8 cellular contexts compared by ENCODE assay signal in the genomic region with DNA sequence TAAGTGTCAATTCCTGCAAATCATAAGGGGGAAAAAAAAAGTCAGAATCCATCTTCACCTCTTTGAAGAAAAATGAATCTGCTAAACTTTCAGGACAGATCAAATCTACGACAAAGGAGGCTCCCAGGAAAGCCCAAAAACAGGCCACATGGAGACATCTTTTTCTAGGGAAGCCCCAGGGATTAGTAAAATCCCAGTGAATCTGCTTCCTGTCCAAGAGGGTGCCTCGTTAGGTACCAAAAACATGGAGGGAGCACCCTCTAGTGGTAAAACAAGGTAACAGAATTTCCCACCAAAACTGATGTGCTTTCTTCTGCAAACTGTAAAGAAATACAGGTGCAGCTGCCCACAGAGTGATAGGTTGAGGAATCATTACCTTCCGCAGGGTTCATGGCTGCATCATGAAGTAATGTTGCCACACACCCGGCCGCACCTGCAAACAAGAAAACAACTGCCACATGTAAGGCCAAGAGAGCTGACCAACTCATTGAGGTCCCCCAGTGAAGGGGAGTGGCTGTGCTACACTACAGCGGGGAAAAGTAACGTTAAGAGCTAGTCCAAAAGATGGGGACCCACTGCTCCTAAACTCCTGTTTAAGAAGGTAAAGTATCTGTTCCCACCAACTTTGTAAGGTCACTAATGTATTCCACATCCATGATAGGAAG. TPM values are rescaled to one million over a fixed set of nuclear protein-coding genes. Genes with fewer than 3 reads are reported as not detected.
A peak's percentile ranks its signal among the peaks of the same experiment; 100 is the strongest.
DNase-seq lines count a peak whose midpoint lies in the region; ATAC-seq and TF ChIP-seq lines count a peak whose summit lies in the region.

No MANE protein-coding gene starts in this region.

- H4K5ac ChIP-seq in H9 (ENCODE audit: insufficient read length, low read depth, low read length), result no peak overlapping the region

- no peaks in the 10 kb centered on the region for H4K20me1 ChIP-seq in H9 (ENCODE audit: control insufficient read depth, insufficient read depth, insufficient read length)

- H3K36me3 Mint-ChIP-seq in H9 (ENCODE audit: insufficient read depth in 1 of 3, low read depth in 3 of 3), result peaks cover 0 to 5% (median 0%) of the 10 kb centered on the region in 3 experiments; a peak in 2 of 7 replicates
- H3K36me3 Mint-ChIP-seq in activated naive CD8-positive, alpha-beta T cell treated with anti-CD3 and anti-CD28 coated beads, Interleukin-2, amount 10 ng/mL, durations not matched to agents 7 days and 5 days, result peaks cover 13% of the 10 kb centered on the region

- H3K14ac ChIP-seq in H9 (ENCODE audit: insufficient read depth, low read length), result no peak overlapping the region

- no peak overlapping the region for H3K4ac ChIP-seq in H9 (ENCODE audit: low read depth, low read length)

- H3K9ac ChIP-seq in H9 (ENCODE audit: extremely low read depth, insufficient read length, low read length), result no peak overlapping the region

- intact Hi-C loops in heart right ventricle (cut with DNase I), result loop anchor here (1.0 to 10.0 kb wide), 8 partner anchors 175 to 220 kb away; partner anchors contain the start of gene GOT1 (in 2 of the 10)

- H3K4me3 Mint-ChIP-seq in H9, result no peak overlapping the region
- no peak overlapping the region for H3K4me3 Mint-ChIP-seq in activated naive CD8-positive, alpha-beta T cell treated with anti-CD3 and anti-CD28 coated beads, Interleukin-2, amount 10 ng/mL, durations not matched to agents 7 days and 5 days

- no peaks in the 10 kb centered on the region for H3K79me2 ChIP-seq in H9 (ENCODE audit: insufficient read depth, low read length)

- peaks cover 0 to 76% (median 21%) of the 10 kb centered on the region in 9 donors for H3K36me3 ChIP-seq in heart right ventricle

- H3K27ac Mint-ChIP-seq in H9, result no peak overlapping the region; a peak in 1 of 7 replicates
- no peak overlapping the region for H3K27ac Mint-ChIP-seq in activated naive CD8-positive, alpha-beta T cell treated with anti-CD3 and anti-CD28 coated beads, Interleukin-2, amount 10 ng/mL, durations not matched to agents 7 days and 5 days

- H2AK5ac ChIP-seq in H9 (ENCODE audit: insufficient read length, low read length), result no peak overlapping the region

- H3K4me3 ChIP-seq in heart right ventricle, result no peak overlapping the region

- no peak overlapping the region for H3T11ph ChIP-seq in H9 (ENCODE audit: low read length)

- H4K91ac ChIP-seq in H9 (ENCODE audit: insufficient read length, low read depth, low read length), result no peak overlapping the region

- no peaks in the 10 kb centered on the region for H3K27me3 Mint-ChIP-seq in H9 (ENCODE audit: low read depth)
- no peaks in the 10 kb centered on the region for H3K27me3 Mint-ChIP-seq in activated naive CD8-positive, alpha-beta T cell treated with anti-CD3 and anti-CD28 coated beads, Interleukin-2, amount 10 ng/mL, durations not matched to agents 7 days and 5 days

- H3K56ac ChIP-seq in H9 (ENCODE audit: insufficient read length, low read depth, low read length), result no peak overlapping the region

- DNase-seq in DMS 273 (lab: John Stamatoyannopoulos, UW; ENCODE audit: unreplicated experiment) (peak; percentile 75), DMS 273 treated with DMSO at 0.1 percent for 48 hours (lab: John Stamatoyannopoulos, UW) (no peak), H9 (peak; percentile 58), NCI-H345 treated with DMSO at 0.1 percent for 48 hours (lab: John Stamatoyannopoulos, UW; ENCODE audit: unreplicated experiment) (peak; percentile 7), heart right ventricle (peak in 1 of 2 donors; percentile 48), pulmonary artery endothelial cell (ENCODE audit: low read depth, low spot score) (peak; percentile 20)
- no peak for DNase-seq in activated naive CD8-positive, alpha-beta T cell treated with anti-CD3 and anti-CD28 coated beads, Interleukin-2, amount 10 ng/mL, durations not matched to agents 7 days and 5 days

- no peak overlapping the region for H3K4me2 ChIP-seq in H9 (ENCODE audit: insufficient read depth, insufficient read length, low read length)

- H3K23ac ChIP-seq in H9 (ENCODE audit: insufficient read length, low read depth, low read length), result no peak overlapping the region

- no peaks in the 10 kb centered on the region for H3K23me2 ChIP-seq in H9 (ENCODE audit: insufficient read length, low read depth, low read length, poor library complexity, severe bottlenecking)

- H3K4me1 ChIP-seq in H9 (ENCODE audit: insufficient read depth, low read length) (no peaks in the 10 kb centered on the region), heart right ventricle (peaks cover 4 to 30% (median 19%) of the 10 kb centered on the region in 9 donors)

- H3K9me3 ChIP-seq in H9 (ENCODE audit: control insufficient read depth, low read depth, low read length) (no peaks in the 10 kb centered on the region), heart right ventricle (no peaks in the 10 kb centered on the region)

- H3K27me3 ChIP-seq in H9 (ENCODE audit: insufficient read depth, low read length), result no peaks in the 10 kb centered on the region
- H3K27me3 ChIP-seq in heart right ventricle, result no peaks in the 10 kb centered on the region

- no peak overlapping the region for H2BK12ac ChIP-seq in H9 (ENCODE audit: insufficient read length, low read depth, low read length)

- H3K4me1 Mint-ChIP-seq in H9, result peaks cover 4 to 10% of the 10 kb centered on the region in 2 experiments; a peak in 3 of 4 replicates
- H3K4me1 Mint-ChIP-seq in activated naive CD8-positive, alpha-beta T cell treated with anti-CD3 and anti-CD28 coated beads, Interleukin-2, amount 10 ng/mL, durations not matched to agents 7 days and 5 days, result peaks cover 27% of the 10 kb centered on the region

- H2BK20ac ChIP-seq in H9 (ENCODE audit: low read depth, low read length, poor library complexity, severe bottlenecking), result no peak overlapping the region

- H2BK15ac ChIP-seq in H9 (ENCODE audit: low read depth, low read length), result no peak overlapping the region

- H3K9me3 Mint-ChIP-seq in H9, result no peaks in the 10 kb centered on the region
- no peaks in the 10 kb centered on the region for H3K9me3 Mint-ChIP-seq in activated naive CD8-positive, alpha-beta T cell treated with anti-CD3 and anti-CD28 coated beads, Interleukin-2, amount 10 ng/mL, durations not matched to agents 7 days and 5 days

- H2AFZ ChIP-seq in H9 (ENCODE audit: low read length), result no peak overlapping the region

- H3K18ac ChIP-seq in H9 (ENCODE audit: insufficient read length, low read depth, low read length), result no peak overlapping the region

- H2BK120ac ChIP-seq in H9 (ENCODE audit: low read depth, low read length, poor library complexity, severe bottlenecking), result no peak overlapping the region

- WGBS in H9 (ENCODE audit: extremely low coverage, insufficient read length, low lambda C conversion rate), result no CpG with 5 or more reads among the region's 7 CpGs
- 28 to 32% methylated on average over 7 of the region's 7 CpGs for WGBS in heart right ventricle, 2 donors

- no peak overlapping the region for H4K8ac ChIP-seq in H9 (replicated peaks; ENCODE audit: insufficient read length, low read depth, low read length)

- POLR2A ChIA-PET in activated naive CD8-positive, alpha-beta T cell treated with anti-CD3 and anti-CD28 coated beads, Interleukin-2, amount 10 ng/mL, durations not matched to agents 7 days and 5 days (lab: Charles Lee), result no interaction called here

- no peak overlapping the region for H3K27ac ChIP-seq in H9 (ENCODE audit: insufficient read length, low read depth, low read length)
- peak overlapping the region in 1 of 10 donors; percentile 12 for H3K27ac ChIP-seq in heart right ventricle

- TF ChIP-seq CTCF in H9 (conservative IDR thresholded peaks at IDR 0.05) (peak; percentile 90), heart right ventricle (IDR thresholded peaks at IDR 0.05) (peak; percentile 68 to 86 (median 84))

- H3K79me1 ChIP-seq in H9 (ENCODE audit: insufficient read depth, low read depth, low read length, poor library complexity, severe bottlenecking), result no peaks in the 10 kb centered on the region

- ATAC-seq in activated naive CD8-positive, alpha-beta T cell treated with anti-CD3 and anti-CD28 coated beads, Interleukin-2, amount 10 ng/mL, durations not matched to agents 7 days and 5 days (ENCODE audit: low read depth), result peak; percentile 51
- ATAC-seq in heart right ventricle (peak in 7 of 8 donors; percentile 55 to 80 (median 66)), GM18868 (IDR thresholded peaks at IDR 0.05; ENCODE audit: unreplicated experiment) (no peak)

- H2BK5ac ChIP-seq in H9 (ENCODE audit: insufficient read length, low read length), result no peak overlapping the region

RNA-seq across cellular contexts. Expression of gene SLC25A28, which starts 7.9 kb away (rescaled TPM):
- total RNA-seq in H9 (2021), result 19.6 and 22.2 TPM in 2 replicates
- total RNA-seq in activated naive CD8-positive, alpha-beta T cell treated with anti-CD3 and anti-CD28 coated beads, Interleukin-2, amount 10 ng/mL, durations not matched to agents 7 days and 5 days, result 10 to 100 TPM; 77.2 to 84.7 TPM
- total RNA-seq in heart right ventricle, result 10 to 100 TPM; 21.2 to 55.9 (median 29.8) TPM
- polyA plus RNA-seq in heart right ventricle, result 100 to 1,000 TPM in 1 of 2 donors, 10 to 100 TPM in 1; 37.1 to 116 TPM
- total RNA-seq in pulmonary artery endothelial cell, result 12.4 and 18.1 TPM in 2 replicates

RNA-seq across cellular contexts. Expression of gene ENTPD7, which starts 47.0 kb away (rescaled TPM):
- total RNA-seq in H9 (2021) (14.4 and 14.5 TPM in 2 replicates), heart right ventricle (1 to 10 TPM; 1.7 to 3.8 (median 2.5) TPM), pulmonary artery endothelial cell (17.9 and 23.6 TPM in 2 replicates)
- 1 to 10 TPM; 3.3 to 3.5 TPM for total RNA-seq in activated naive CD8-positive, alpha-beta T cell treated with anti-CD3 and anti-CD28 coated beads, Interleukin-2, amount 10 ng/mL, durations not matched to agents 7 days and 5 days
- polyA plus RNA-seq in heart right ventricle, result 1 to 10 TPM in 1 of 2 donors, under 1 TPM in 1; 0.22 to 1.2 TPM

Comparison
In these comparisons a context has a peak if more than half of its experiments do, and no peak if none do; other contexts are left out.
1. DNase-seq: peak in DMS 273 (single experiment), H9 (single experiment), NCI-H345 treated with DMSO at 0.1 percent for 48 hours (single experiment) and pulmonary artery endothelial cell (single experiment); none in DMS 273 treated with DMSO at 0.1 percent for 48 hours (single experiment) and activated naive CD8-positive, alpha-beta T cell treated with anti-CD3 and anti-CD28 coated beads, Interleukin-2, amount 10 ng/mL, durations not matched to agents 7 days and 5 days (single experiment).